ENCODE assay signal across 2 cellular contexts in genomic region chr6:156396791-156397418, GRCh38.
TF ChIP-seq lines count a peak whose summit lies in the region.

No MANE protein-coding gene starts in this region.

TF ChIP-seq in H1, 55 proteins besides CTCF, POLR2A, EP300 and RAD21 (continued from another document):
- TF ChIP-seq E2F6 (IDR thresholded peaks at IDR 0.05), result peak; percentile 65; the same call in 1 of the 2 replicates
- no peak for TF ChIP-seq KDM4A (IDR thresholded peaks at IDR 0.05; ENCODE audit: low read depth, low read length, severe bottlenecking)
- TF ChIP-seq NANOG (IDR thresholded peaks at IDR 0.05; ENCODE audit: insufficient read depth, low read depth, low read length, poor library complexity, severe bottlenecking), result peak; percentile 4
- no peak for TF ChIP-seq RNF2 (IDR thresholded peaks at IDR 0.05; ENCODE audit: borderline replicate concordance, low read depth, low read length, missing control alignments, poor library complexity, severe bottlenecking)

TF ChIP-seq in SK-N-SH, 30 proteins besides CTCF, POLR2A, EP300 and RAD21 (continued from another document):
- TF ChIP-seq RFX5 (IDR thresholded peaks at IDR 0.05; ENCODE audit: low read length) (no peak), TAF1 (IDR thresholded peaks at IDR 0.05; ENCODE audit: borderline replicate concordance, low read depth, low read length) (no peak), POLR2AphosphoS5 (IDR thresholded peaks at IDR 0.05; ENCODE audit: low read depth, low read length) (no peak), FOXM1 (IDR thresholded peaks at IDR 0.05; ENCODE audit: low read depth) (no peak), MAX (IDR thresholded peaks at IDR 0.05; ENCODE audit: low read depth) (no peak), NRF1 (IDR thresholded peaks at IDR 0.05; ENCODE audit: low read depth, low read length) (no peak), NFIC (IDR thresholded peaks at IDR 0.05; ENCODE audit: borderline replicate concordance) (no peak), FOXJ3 (CRISPR knock-in tag; IDR thresholded peaks at IDR 0.05) (no peak), USF2 (IDR thresholded peaks at IDR 0.05; ENCODE audit: borderline replicate concordance, low read depth, low read length) (no peak), EZH2phosphoT487 (IDR thresholded peaks at IDR 0.05; ENCODE audit: borderline replicate concordance, low read depth) (no peak), YY1 (IDR thresholded peaks at IDR 0.05; ENCODE audit: low read depth) (no peak), ELF1 (IDR thresholded peaks at IDR 0.05) (no peak), CHD2 (IDR thresholded peaks at IDR 0.05; ENCODE audit: low read length, partially characterized antibody) (no peak), RCOR1 (IDR thresholded peaks at IDR 0.05; ENCODE audit: low read length) (no peak), TCF12 (IDR thresholded peaks at IDR 0.05) (no peak), FOSL2 (IDR thresholded peaks at IDR 0.05; ENCODE audit: borderline replicate concordance, low read depth) (no peak)
TF ChIP-seq in SK-N-SH: peak in this region for 0.
